In genomic region chr12:126290456-126290855, GRCh38 we compare ENCODE assay signal across 20 cellular contexts.
DNase-seq lines count a peak whose midpoint lies in the region; ATAC-seq, FAIRE-seq and TF ChIP-seq lines count a peak whose summit lies in the region.
"Had no signal": no experiment of that assay in that cellular context is flagged by ENCODE, and none has a peak within 500 bp of the region (broad histone marks: within the 10 kb centered on the region; RNA-seq: fewer than 3 reads in every experiment).

No MANE protein-coding gene starts in this region.

- no peak for DNase-seq in A549 (ENCODE audit: low read depth in 1 of 2, low spot score in 1 of 2)
- DNase-seq in IMR-90, result no peak
- no peak for DNase-seq in H1 (ENCODE audit: low read depth in 1 of 2, low spot score in 2 of 2)
- no peak for DNase-seq in SKM-1 treated with dmso at 0.1 percent for 144 hours (lab: John Stamatoyannopoulos, UW; ENCODE audit: unreplicated experiment)
- DNase-seq in ecto neural progenitor cell (ENCODE audit: low spot score), result no peak
- DNase-seq: 8988T; AML-193; Caco-2; Calu3; CD4-positive, alpha-beta T cell; CD8-positive, alpha-beta T cell; DMS79 treated with DMSO at 0.1 percent for 48 hours; GF-D8 had no signal

- no peak overlapping the region for H3K23ac ChIP-seq in IMR-90 (ENCODE audit: low read depth, low read length)
- H3K23ac ChIP-seq in H1 (ENCODE audit: insufficient read length), result no peak overlapping the region

- H3K79me1 ChIP-seq in IMR-90 (ENCODE audit: low read depth in 1 of 2, low read length in 2 of 2), result no peaks in the 10 kb centered on the region
- H3K79me1 ChIP-seq in H1 (ENCODE audit: low read depth, low read length), result no peaks in the 10 kb centered on the region

- H3K27ac ChIP-seq in A549 (no peak overlapping the region), IMR-90 (ENCODE audit: insufficient read depth, low read length) (no peak overlapping the region), H1 (ENCODE audit: low read depth, low read length) (no peak overlapping the region)
- H3K27ac ChIP-seq: BLaER1 treated with 17β-estradiol and CSF1 and Interleukin-3, amounts not matched to agents 10 nM and 100 nM; C4-2B had no signal

- H3K9ac ChIP-seq in IMR-90 (ENCODE audit: low read depth, low read length) (no peak overlapping the region), H1 (replicated peaks in 1 of 4; ENCODE audit: extremely low read depth in 1 of 4, low read depth in 3 of 4, low read length in 3 of 4) (no peak overlapping the region)
- H3K9ac ChIP-seq: BLaER1 treated with 17β-estradiol and CSF1 and Interleukin-3, amounts not matched to agents 10 nM and 100 nM had no signal

- no peak for TF ChIP-seq EP300 in A549 (IDR thresholded peaks at IDR 0.05)
- TF ChIP-seq EP300 in H1 (IDR thresholded peaks at IDR 0.05; ENCODE audit: borderline replicate concordance in 1 of 2, low read depth in 2 of 2, low read length in 2 of 2), result no peak

- no TSS peak for BruUV-seq in IMR-90 (replicated peaks; lab: Mats Ljungman, UMichigan)

- H2BK20ac ChIP-seq in IMR-90 (ENCODE audit: low read depth, low read length) (no peak overlapping the region), H1 (ENCODE audit: low read length) (no peak overlapping the region)

- FAIRE-seq in A549 (lab: Jason Lieb, UNC) (no peak), H1 (lab: Jason Lieb, UNC) (no peak)
- FAIRE-seq: A204.1, D721Med, G401.6, GM12891, GM19239 had no signal

- H3K79me2 ChIP-seq in H1 (ENCODE audit: control insufficient read depth in 1 of 2, insufficient read depth in 2 of 2, low read length in 2 of 2), result no peaks in the 10 kb centered on the region

- H3K4me2 ChIP-seq in A549 (no peak overlapping the region), IMR-90 (ENCODE audit: low read depth, low read length) (no peak overlapping the region), H1 (ENCODE audit: insufficient read depth in 1 of 2, low read depth in 2 of 2, low read length in 2 of 2) (no peak overlapping the region)
- H3K4me2 ChIP-seq: BLaER1 treated with 17β-estradiol and CSF1 and Interleukin-3, amounts not matched to agents 10 nM and 100 nM had no signal

- H2BK5ac ChIP-seq in IMR-90 (ENCODE audit: low read depth, low read length, poor library complexity, severe bottlenecking), result no peak overlapping the region
- no peak overlapping the region for H2BK5ac ChIP-seq in H1 (ENCODE audit: low read depth, low read length)

- no peaks in the 10 kb centered on the region for H3K36me3 ChIP-seq in IMR-90 (ENCODE audit: control insufficient read depth, insufficient read depth, low read length)
- H3K36me3 ChIP-seq in H1 (ENCODE audit: control insufficient read depth in 2 of 4, insufficient read depth in 4 of 4, low read length in 3 of 4), result no peaks in the 10 kb centered on the region

- no peak overlapping the region for H4K8ac ChIP-seq in IMR-90 (ENCODE audit: low read depth in 2 of 2, low read length in 2 of 2)
- H4K8ac ChIP-seq in H1 (ENCODE audit: extremely low read depth, insufficient read depth, low read length), result no peak overlapping the region

- H2BK15ac ChIP-seq in IMR-90 (ENCODE audit: low read depth, low read length) (no peak overlapping the region), H1 (ENCODE audit: low read length) (no peak overlapping the region)

- H4K5ac ChIP-seq in IMR-90 (ENCODE audit: low read depth, low read length) (no peak overlapping the region), H1 (ENCODE audit: insufficient read length, low read depth, low read length) (no peak overlapping the region)

- ATAC-seq in A549 (no peak), IMR-90 (ENCODE audit: low read depth) (no peak)
- ATAC-seq: CD8-positive, alpha-beta T cell had no signal

- no peak overlapping the region for H2BK12ac ChIP-seq in H1 (ENCODE audit: low read depth, low read length)

- no peaks in the 10 kb centered on the region for H3K9me1 ChIP-seq in IMR-90 (ENCODE audit: insufficient read depth, low read length)

- H4K91ac ChIP-seq in IMR-90 (ENCODE audit: insufficient read depth, low read depth, low read length) (no peak overlapping the region), H1 (replicated peaks; ENCODE audit: insufficient read length, low read length) (no peak overlapping the region)

- H3K27me3 ChIP-seq in IMR-90 (ENCODE audit: control insufficient read depth, insufficient read depth, low read length) (no peaks in the 10 kb centered on the region), H1 (replicated peaks in 1 of 4; ENCODE audit: control insufficient read depth in 3 of 4, extremely low read depth in 1 of 4, insufficient read depth in 3 of 4, low read length in 3 of 4) (no peaks in the 10 kb centered on the region)
- H3K27me3 ChIP-seq: BLaER1 treated with 17β-estradiol and CSF1 and Interleukin-3, amounts not matched to agents 10 nM and 100 nM had no signal

- H3K4ac ChIP-seq in IMR-90 (ENCODE audit: low read depth, low read length) (no peak overlapping the region), H1 (replicated peaks; ENCODE audit: insufficient read length, low read depth, low read length) (no peak overlapping the region)

- intact Hi-C loops in IMR-90 (cut with micrococcal nuclease), result no loop called here

- H4K20me1 ChIP-seq in IMR-90 (ENCODE audit: insufficient read depth, low read length) (no peaks in the 10 kb centered on the region), H1 (replicated peaks in 1 of 2; ENCODE audit: control insufficient read depth in 1 of 2, insufficient read depth in 2 of 2, low read length in 2 of 2) (no peaks in the 10 kb centered on the region)
- H4K20me1 ChIP-seq: BLaER1 treated with 17β-estradiol and CSF1 and Interleukin-3, amounts not matched to agents 10 nM and 100 nM had no signal

- no peak overlapping the region for H2BK120ac ChIP-seq in IMR-90 (ENCODE audit: low read depth, low read length)
- no peak overlapping the region for H2BK120ac ChIP-seq in H1 (replicated peaks; ENCODE audit: low read depth, low read length)

- H3K14ac ChIP-seq in IMR-90 (replicated peaks; ENCODE audit: low read depth, low read length) (no peak overlapping the region), H1 (ENCODE audit: insufficient read length) (no peak overlapping the region)

- in situ Hi-C loops in IMR-90 (cut with MboI; ENCODE audit: low sequenced_read_pairs), result no loop called here

- H3K56ac ChIP-seq in IMR-90 (ENCODE audit: extremely low read depth, insufficient read depth, low read length) (no peak overlapping the region), H1 (replicated peaks; ENCODE audit: insufficient read length, low read depth, low read length) (no peak overlapping the region)

- H2AFZ ChIP-seq in IMR-90 (replicated peaks; ENCODE audit: low read length, poor library complexity) (no peak overlapping the region), H1 (ENCODE audit: low read length) (no peak overlapping the region)

- H3K18ac ChIP-seq in IMR-90 (ENCODE audit: low read depth, low read length) (no peak overlapping the region), H1 (ENCODE audit: extremely low read depth, low read length) (no peak overlapping the region)

- TF ChIP-seq RAD21 in A549 (conservative IDR thresholded peaks at IDR 0.05 in 1 of 2, IDR thresholded peaks at IDR 0.05 in 1 of 2) (no peak), IMR-90 (IDR thresholded peaks at IDR 0.05; ENCODE audit: low read length) (no peak), H1 (IDR thresholded peaks at IDR 0.05 in 1 of 2, conservative IDR thresholded peaks at IDR 0.05 in 1 of 2; ENCODE audit: low read depth in 2 of 2, low read length in 2 of 2) (no peak)

- CTCF ChIA-PET in A549 (lab: Yijun Ruan, JAX), result no interaction called here
- CTCF ChIA-PET in IMR-90 (lab: Yijun Ruan, JAX), result no interaction called here
- CTCF ChIA-PET in H1 (lab: Charles Lee; ENCODE audit: partially characterized antibody), result no interaction called here

- dilution Hi-C loops in IMR-90 (cut with HindIII; ENCODE audit: low sequenced_read_pairs, unreplicated experiment), result no loop called here

- peaks cover 3% of the 10 kb centered on the region; the same call in 1 of the 3 replicates for H3K9me3 ChIP-seq in A549
- H3K9me3 ChIP-seq in IMR-90 (ENCODE audit: control insufficient read depth, insufficient read depth, low read length), result peaks cover 9% of the 10 kb centered on the region
- H3K9me3 ChIP-seq in H1 (ENCODE audit: insufficient read depth in 2 of 2, low read depth in 1 of 2, low read length in 1 of 2), result peaks cover 17 to 19% of the 10 kb centered on the region in 2 experiments; a peak in 2 of 4 replicates
- H3K9me3 ChIP-seq: Caco-2 had no signal

- TF ChIP-seq POLR2A in A549 (IDR thresholded peaks at IDR 0.05; ENCODE audit: low read length) (no peak), IMR-90 (IDR thresholded peaks at IDR 0.05; ENCODE audit: low read depth, low read length) (no peak), H1 (IDR thresholded peaks at IDR 0.05; ENCODE audit: control extremely low read depth in 1 of 2, low read depth in 2 of 2, low read length in 2 of 2) (no peak)

- H3K4me3 ChIP-seq in A549 (no peak overlapping the region), IMR-90 (ENCODE audit: insufficient read depth, low read depth, low read length) (no peak overlapping the region), H1 (ENCODE audit: extremely low read depth in 1 of 4, insufficient read depth in 2 of 4, low read depth in 3 of 4, low read length in 4 of 4) (no peak overlapping the region)
- H3K4me3 ChIP-seq: BLaER1 treated with 17β-estradiol and CSF1 and Interleukin-3, amounts not matched to agents 10 nM and 100 nM had no signal

- H2AK5ac ChIP-seq in IMR-90 (ENCODE audit: low read depth, low read length), result no peak overlapping the region
- H2AK5ac ChIP-seq in H1 (ENCODE audit: low read depth, low read length), result no peak overlapping the region

- H3K4me1 ChIP-seq in A549 (no peaks in the 10 kb centered on the region), IMR-90 (ENCODE audit: control insufficient read depth, insufficient read depth, low read length) (no peaks in the 10 kb centered on the region), H1 (replicated peaks in 1 of 4; ENCODE audit: control insufficient read depth in 3 of 4, insufficient read depth in 4 of 4, low read length in 3 of 4) (no peaks in the 10 kb centered on the region)
- H3K4me1 ChIP-seq: Caco-2 had no signal

- H2AK9ac ChIP-seq in IMR-90 (replicated peaks; ENCODE audit: low read depth, low read length, poor library complexity), result no peak overlapping the region

- no peaks in the 10 kb centered on the region for H3K23me2 ChIP-seq in H1 (ENCODE audit: low read depth, low read length)

- POLR2A ChIA-PET in A549 (lab: Yijun Ruan, JAX), result no interaction called here
- POLR2A ChIA-PET in IMR-90 (lab: Charles Lee; ENCODE audit: unreplicated experiment), result no interaction called here
- POLR2A ChIA-PET in H1 (lab: Charles Lee; ENCODE audit: partially characterized antibody), result no interaction called here

- TF ChIP-seq CTCF in A549 (IDR thresholded peaks at IDR 0.05), result no peak
- TF ChIP-seq CTCF in IMR-90 (conservative IDR thresholded peaks at IDR 0.05; ENCODE audit: low read depth, low read length), result no peak
- no peak for TF ChIP-seq CTCF in H1 (IDR thresholded peaks at IDR 0.05; ENCODE audit: control extremely low read depth in 1 of 3, insufficient read depth in 1 of 3, low read depth in 1 of 3, low read length in 3 of 3)

TF ChIP-seq in A549, 52 proteins besides CTCF, POLR2A, EP300 and RAD21 (continues in another document):
- peak; percentile 91 for TF ChIP-seq MAFK (IDR thresholded peaks at IDR 0.05; ENCODE audit: partially characterized antibody)

TF ChIP-seq in IMR-90, 13 proteins besides CTCF, POLR2A, EP300 and RAD21 (continues in another document):
- peak; percentile 94 for TF ChIP-seq MAFK (IDR thresholded peaks at IDR 0.05; ENCODE audit: low read depth, low read length)

TF ChIP-seq in H1, 55 proteins besides CTCF, POLR2A, EP300 and RAD21 (continues in another document):
- peak; percentile 72; the same call in 1 of the 2 replicates for TF ChIP-seq MAFK (IDR thresholded peaks at IDR 0.05; ENCODE audit: low read depth, low read length)

Comparison
In these comparisons a context has a peak if more than half of its experiments do, and no peak if none do; other contexts are left out.
1. Of the 18 proteins assayed by ChIP-seq in both H1 and A549: peak only in H1: none; only in A549: none; in both: MAFK; in neither: 17.